ENCODE assay signal across 8 cellular contexts in genomic region chrX:51905711-51906110, GRCh38.
"Had no signal": no experiment of that assay in that cellular context is flagged by ENCODE, and none has a peak within 500 bp of the region (broad histone marks: within the 10 kb centered on the region; RNA-seq: fewer than 3 reads in every experiment).

No MANE protein-coding gene starts in this region.

- H3K4me3 Mint-ChIP-seq: GM23338, H9 had no signal

- H3K4me3 ChIP-seq: GM23338 had no signal

- H3K27ac ChIP-seq: KMS-11 had no signal

- H3K4me1 Mint-ChIP-seq: GM23338, H9 had no signal

- H3K9me3 Mint-ChIP-seq: GM23338 had no signal

- H3K4me2 ChIP-seq: GM23338, KMS-11 had no signal

- H3K9ac ChIP-seq: KMS-11 had no signal

- ATAC-seq: GM23338 had no signal

- DNase-seq: H9, HCEC 1CT, KBM-7 had no signal

- H3K27ac Mint-ChIP-seq: GM23338, H9 had no signal

- H2AFZ ChIP-seq: GM23338 had no signal

- FAIRE-seq: H1, H54, HTR-8/SVneo had no signal
